ENCODE assay signal across 3 cellular contexts in the genomic region with DNA sequence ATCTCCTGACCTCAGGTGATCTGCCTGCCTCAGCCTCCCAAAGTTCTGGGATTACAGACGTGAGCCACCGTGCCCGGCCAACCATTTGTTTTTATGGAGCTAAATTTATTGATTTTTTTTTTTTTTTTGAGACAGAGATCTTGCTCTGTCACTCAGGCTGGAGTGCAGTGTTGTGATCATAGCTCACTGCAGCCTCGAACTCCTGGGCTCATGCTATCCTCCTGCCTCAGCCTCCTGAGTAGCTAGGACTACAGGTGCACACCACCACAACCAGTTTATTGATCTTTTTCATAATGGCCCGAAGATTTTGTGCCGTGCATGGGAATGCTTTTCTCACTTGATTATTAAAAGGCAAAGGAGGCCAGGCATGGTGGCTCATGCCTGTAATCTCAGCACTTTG. TPM values are rescaled to one million over a fixed set of nuclear protein-coding genes. Genes with fewer than 3 reads are reported as not detected.
"Had no signal": no experiment of that assay in that cellular context is flagged by ENCODE, and none has a peak within 500 bp of the region (broad histone marks: within the 10 kb centered on the region; RNA-seq: fewer than 3 reads in every experiment).

No MANE protein-coding gene starts in this region.

RNA-seq across cellular contexts. Expression of gene MMP9, which starts 19.9 kb away (rescaled TPM):
- total RNA-seq: GM23248, H4, HFFc6 had no signal

RNA-seq across cellular contexts. Expression of gene SLC12A5, which starts 40.2 kb away (rescaled TPM):
- total RNA-seq: GM23248 had no signal
